ENCODE assay signal across 8 cellular contexts in genomic region chr20:1423625-1424106, GRCh38. TPM values are rescaled to one million over a fixed set of nuclear protein-coding genes. Genes with fewer than 3 reads are reported as not detected.
DNase-seq lines count a peak whose midpoint lies in the region; ATAC-seq and TF ChIP-seq lines count a peak whose summit lies in the region.

No MANE protein-coding gene starts in this region.

- no peak overlapping the region for H3K14ac ChIP-seq in trophoblast cell (ENCODE audit: low read length)

- H3K4me3 ChIP-seq in endodermal cell (ENCODE audit: low read length) (no peak overlapping the region), trophoblast cell (ENCODE audit: low read depth, low read length) (no peak overlapping the region)

- no peak overlapping the region for H2BK5ac ChIP-seq in trophoblast cell (ENCODE audit: low read depth, low read length, poor library complexity)

- peak overlapping the region; percentile 25 for H3K4ac ChIP-seq in trophoblast cell (ENCODE audit: low read depth, low read length)

- peaks cover 16% of the 10 kb centered on the region for H3K4me1 Mint-ChIP-seq in activated T-cell treated with anti-CD3 and anti-CD28 coated beads, Interleukin-2, amount 50 U/mL, for 72 hours (ENCODE audit: low read depth)
- peaks cover 19% of the 10 kb centered on the region for H3K4me1 Mint-ChIP-seq in endodermal cell

- no peak overlapping the region for H3K27ac Mint-ChIP-seq in activated T-cell treated with anti-CD3 and anti-CD28 coated beads, Interleukin-2, amount 50 U/mL, for 72 hours
- H3K27ac Mint-ChIP-seq in endodermal cell = no peak overlapping the region

- H3K36me3 ChIP-seq in endodermal cell (ENCODE audit: control insufficient read depth, insufficient read depth, low read length) (no peaks in the 10 kb centered on the region), trophoblast cell (ENCODE audit: control insufficient read depth in 1 of 2, insufficient read depth in 2 of 2, low read length in 2 of 2) (no peaks in the 10 kb centered on the region)

- no peaks in the 10 kb centered on the region for H3K79me2 ChIP-seq in trophoblast cell (ENCODE audit: control insufficient read depth, insufficient read depth, low read length, poor library complexity)

- no peak overlapping the region for H2AK5ac ChIP-seq in trophoblast cell (ENCODE audit: low read length)

- H2BK12ac ChIP-seq in trophoblast cell (ENCODE audit: low read length) = peak overlapping the region; percentile 70

- H4K91ac ChIP-seq in trophoblast cell (ENCODE audit: low read depth, low read length) = peak overlapping the region; percentile 26

- no peak overlapping the region for H3K4me3 Mint-ChIP-seq in activated T-cell treated with anti-CD3 and anti-CD28 coated beads, Interleukin-2, amount 50 U/mL, for 72 hours
- no peak overlapping the region for H3K4me3 Mint-ChIP-seq in endodermal cell

- H3K79me1 ChIP-seq in trophoblast cell (ENCODE audit: low read length) = peaks cover 10% of the 10 kb centered on the region

- 35 to 42% methylated on average over 3 to 7 of the region's 7 CpGs for WGBS in endodermal cell (ENCODE audit: insufficient coverage in 1 of 2, insufficient read length in 1 of 2), 2 experiments
- WGBS in trophoblast cell (ENCODE audit: extremely low coverage, insufficient coverage, insufficient read length) = no CpG with 5 or more reads among the region's 7 CpGs

- peaks cover 6% of the 10 kb centered on the region in 2 donors for H3K36me3 Mint-ChIP-seq in activated T-cell treated with anti-CD3 and anti-CD28 coated beads, Interleukin-2, amount 50 U/mL, for 72 hours (ENCODE audit: insufficient read depth in 2 of 2)
- H3K36me3 Mint-ChIP-seq in endodermal cell (ENCODE audit: low read depth) = no peaks in the 10 kb centered on the region

- no peak overlapping the region for H3K9ac ChIP-seq in endodermal cell (ENCODE audit: extremely low read depth, low read length, poor library complexity, severe bottlenecking)
- no peak overlapping the region for H3K9ac ChIP-seq in trophoblast cell (ENCODE audit: low read length)

- no peaks in the 10 kb centered on the region for H3K27me3 Mint-ChIP-seq in activated T-cell treated with anti-CD3 and anti-CD28 coated beads, Interleukin-2, amount 50 U/mL, for 72 hours (ENCODE audit: low read depth)
- H3K27me3 Mint-ChIP-seq in endodermal cell (ENCODE audit: insufficient read depth) = peaks cover 7% of the 10 kb centered on the region

- H3K4me1 ChIP-seq in endodermal cell (ENCODE audit: control insufficient read depth, insufficient read depth, low read length) = peaks cover 6% of the 10 kb centered on the region
- H3K4me1 ChIP-seq in trophoblast cell (ENCODE audit: control insufficient read depth in 1 of 2, insufficient read depth in 2 of 2, low read length in 2 of 2) = peaks cover 4 to 6% of the 10 kb centered on the region in 2 experiments

- H3K9me3 ChIP-seq in endodermal cell (ENCODE audit: control insufficient read depth, low read length) (peaks cover 15% of the 10 kb centered on the region), trophoblast cell (ENCODE audit: insufficient read depth, low read depth, low read length) (peaks cover 5% of the 10 kb centered on the region)

- ATAC-seq in activated T-cell treated with anti-CD3 and anti-CD28 coated beads, Interleukin-2, amount 50 U/mL, for 72 hours (replicated peaks in 1 of 2) = peak; percentile 40 to 53
- ATAC-seq in HG02798 (IDR thresholded peaks at IDR 0.05; ENCODE audit: poor library complexity, unreplicated experiment) (no peak), GM21717 (IDR thresholded peaks at IDR 0.05; ENCODE audit: unreplicated experiment) (no peak)

- no peak overlapping the region for H2AFZ ChIP-seq in trophoblast cell (ENCODE audit: insufficient read depth, low read length, poor library complexity)

- DNase-seq in activated T-cell treated with anti-CD3 and anti-CD28 coated beads, Interleukin-2, amount 50 U/mL, for 72 hours = peak in 1 of 2 donors; percentile 17
- DNase-seq in activated T-cell treated with anti-CD3 and anti-CD28 coated beads for 4 hours (no peak), NCI-H510A treated with DMSO at 0.1 percent for 48 hours (lab: John Stamatoyannopoulos, UW) (peak; percentile 51), endodermal cell (peak; percentile 92), trophoblast cell (peak; percentile 85 to 92), DMS79 (lab: John Stamatoyannopoulos, UW) (no peak)

- peak overlapping the region; percentile 46 for H2BK120ac ChIP-seq in trophoblast cell (ENCODE audit: insufficient read depth, low read length, poor library complexity)

- H3K9me3 Mint-ChIP-seq in activated T-cell treated with anti-CD3 and anti-CD28 coated beads, Interleukin-2, amount 50 U/mL, for 72 hours = peaks cover 8 to 14% of the 10 kb centered on the region in 2 donors
- H3K9me3 Mint-ChIP-seq in endodermal cell = peaks cover 25% of the 10 kb centered on the region

- H3K27me3 ChIP-seq in endodermal cell (ENCODE audit: control insufficient read depth, insufficient read depth, low read length, poor library complexity, severe bottlenecking) = no peaks in the 10 kb centered on the region
- H3K27me3 ChIP-seq in trophoblast cell (ENCODE audit: insufficient read depth, low read length) = no peaks in the 10 kb centered on the region

- H3K18ac ChIP-seq in trophoblast cell (ENCODE audit: low read length) = peak overlapping the region; percentile 33

- no peak overlapping the region for H3K4me2 ChIP-seq in trophoblast cell (ENCODE audit: low read length)

- H4K12ac ChIP-seq in trophoblast cell (ENCODE audit: low read depth, low read length) = no peak overlapping the region

- H3K27ac ChIP-seq in endodermal cell (ENCODE audit: low read depth, low read length) (no peak overlapping the region), trophoblast cell (ENCODE audit: low read depth, low read length) (no peak overlapping the region)

- peak overlapping the region; percentile 57 for H4K8ac ChIP-seq in trophoblast cell (ENCODE audit: low read depth, low read length)

- TF ChIP-seq CTCF in endodermal cell (conservative IDR thresholded peaks at IDR 0.05) = peak; percentile 64

- no peak overlapping the region for H3K23ac ChIP-seq in trophoblast cell (ENCODE audit: low read length)

RNA-seq across cellular contexts. Expression of gene FKBP1A, which starts 30.8 kb away (rescaled TPM):
- total RNA-seq in activated T-cell treated with anti-CD3 and anti-CD28 coated beads, Interleukin-2, amount 50 U/mL, for 72 hours = 100 to 1,000 TPM; 228 to 278 TPM
- total RNA-seq in endodermal cell = 100 to 1,000 TPM; 181 to 185 TPM
- 175 TPM for polyA plus RNA-seq in endodermal cell (2013, experiment 1 of 2)
- polyA plus RNA-seq in endodermal cell (2013, experiment 2 of 2) = 171 TPM
- polyA plus RNA-seq in trophoblast cell (2013) = 243 and 249 TPM in 2 replicates

RNA-seq across cellular contexts. Expression of gene NSFL1C, which starts 43.0 kb away (rescaled TPM):
- total RNA-seq in activated T-cell treated with anti-CD3 and anti-CD28 coated beads, Interleukin-2, amount 50 U/mL, for 72 hours = 10 to 100 TPM; 57.9 to 75.4 TPM
- 100 to 1,000 TPM in 1 of 2 donors, 10 to 100 TPM in 1; 90.9 to 117 TPM for total RNA-seq in endodermal cell
- 65.2 TPM for polyA plus RNA-seq in endodermal cell (2013, experiment 1 of 2)
- 61.3 TPM for polyA plus RNA-seq in endodermal cell (2013, experiment 2 of 2)
- 60.7 and 62.9 TPM in 2 replicates for polyA plus RNA-seq in trophoblast cell (2013)

Comparison
In these comparisons a context has a peak if more than half of its experiments do, and no peak if none do; other contexts are left out.
1. ATAC-seq: peak in activated T-cell treated with anti-CD3 and anti-CD28 coated beads, Interleukin-2, amount 50 U/mL, for 72 hours (2 of 2); none in HG02798 (single experiment) and GM21717 (single experiment).
2. DNase-seq: peak in NCI-H510A treated with DMSO at 0.1 percent for 48 hours (single experiment), endodermal cell (single experiment) and trophoblast cell (2 of 2); none in activated T-cell treated with anti-CD3 and anti-CD28 coated beads for 4 hours (single experiment) and DMS79 (single experiment).